In genomic region chr4:47733506-47733905, GRCh38 we compare ENCODE assay signal across 28 cellular contexts.
"Had no signal": no experiment of that assay in that cellular context is flagged by ENCODE, and none has a peak within 500 bp of the region (broad histone marks: within the 10 kb centered on the region; RNA-seq: fewer than 3 reads in every experiment).

No MANE protein-coding gene starts in this region.

- H3K9me3 ChIP-seq: esophagus muscularis mucosa, left lung, right lobe of liver, thoracic aorta had no signal

- H3K27me3 Mint-ChIP-seq: stimulated activated naive CD8-positive, alpha-beta T cell treated with anti-CD3 and anti-CD28 coated beads, Interleukin-15, Interleukin-2, amounts not matched to agents 100 ng/mL and 50 ng/mL, for 24 hours had no signal

- H3K4me3 ChIP-seq: esophagus muscularis mucosa, heart right ventricle, left lung, neural progenitor cell, right lobe of liver, thoracic aorta had no signal

- H3K36me3 ChIP-seq: esophagus muscularis mucosa, heart right ventricle, left lung, neural progenitor cell, right lobe of liver, thoracic aorta, WERI-Rb-1 had no signal

- H3K4me1 ChIP-seq: esophagus muscularis mucosa, foreskin keratinocyte, left lung, neural progenitor cell, right lobe of liver had no signal

- DNase-seq: activated CD4-positive, alpha-beta memory T cell treated with anti-CD3 and anti-CD28 coated beads, Interleukin-2, amount 10 ng/mL, durations not matched to agents 7 days and 5 days; activated CD4-positive, alpha-beta T cell treated with anti-CD3 and anti-CD28 coated beads for 48 hours; activated CD8-positive, alpha-beta memory T cell treated with anti-CD3 and anti-CD28 coated beads, Interleukin-2, amount 50 U/mL, for 48 hours; activated naive CD8-positive, alpha-beta T cell treated with anti-CD3 and anti-CD28 coated beads, Interleukin-2, amount 50 U/mL, for 24 hours; activated T-cell treated with anti-CD3 and anti-CD28 coated beads, Interleukin-2, amount 50 U/mL, for 24 hours; dermis blood vessel endothelial cell; effector CD4-positive, alpha-beta T cell; foreskin keratinocyte; heart right ventricle; left lung; naive thymus-derived CD8-positive, alpha-beta T cell; occipital lobe; right lobe of liver; stimulated activated CD4-positive, alpha-beta T cell treated with anti-CD3 and anti-CD28 coated beads, Interleukin-12 subunit alpha, Interleukin-12 subunit beta, amount 100 ng/mL, for 4 hours; stimulated activated CD4-positive, alpha-beta T cell treated with anti-CD3 and anti-CD28 coated beads, Interleukin-4, amount 100 ng/mL, for 24 hours; T-helper 17 cell; T1000; trophoblast cell; WERI-Rb-1 had no signal

- H3K36me3 Mint-ChIP-seq: activated naive CD4-positive, alpha-beta T cell treated with anti-CD3 and anti-CD28 coated beads, Interleukin-2, amount 50 U/mL, for 24 hours; mesothelial cell of epicardium; naive thymus-derived CD8-positive, alpha-beta T cell; neural progenitor cell; stimulated activated effector memory CD8-positive, alpha-beta T cell treated with anti-CD3 and anti-CD28 coated beads, Interleukin-12 subunit alpha, Interleukin-12 subunit beta, amount 100 ng/mL, for 72 hours had no signal

- H3K27ac Mint-ChIP-seq: activated CD4-positive, alpha-beta memory T cell treated with anti-CD3 and anti-CD28 coated beads, Interleukin-2, amount 10 ng/mL, durations not matched to agents 7 days and 5 days; activated naive CD8-positive, alpha-beta T cell treated with anti-CD3 and anti-CD28 coated beads, Interleukin-2, amount 50 U/mL, for 24 hours; activated T-cell treated with anti-CD3 and anti-CD28 coated beads, Interleukin-2, amount 50 U/mL, for 24 hours; activated T-helper 2 cell treated with anti-CD3 and anti-CD28 coated beads, Interferon-gamma antibody, Interleukin-2, Interleukin-4, amounts not matched to agents 10 μg/mL and 5 μg/mL and 100 μg/mL, durations not matched to agents 14 hours and 24 hours and 36 hours; mesothelial cell of epicardium; naive thymus-derived CD8-positive, alpha-beta T cell; neural progenitor cell; stimulated activated effector memory CD8-positive, alpha-beta T cell treated with anti-CD3 and anti-CD28 coated beads, Interleukin-12 subunit alpha, Interleukin-12 subunit beta, amount 100 ng/mL, for 72 hours; stimulated activated naive CD8-positive, alpha-beta T cell treated with anti-CD3 and anti-CD28 coated beads, Interleukin-15, Interleukin-2, amounts not matched to agents 100 ng/mL and 50 ng/mL, for 24 hours; T-helper 17 cell had no signal

- H3K27me3 ChIP-seq: esophagus muscularis mucosa, left lung, neural progenitor cell, right lobe of liver had no signal

- ATAC-seq: activated CD4-positive, CD25-positive, alpha-beta regulatory T cell treated with anti-CD3 and anti-CD28 coated beads, Interleukin-2, amount 50 U/mL, for 24 hours; activated naive CD8-positive, alpha-beta T cell treated with anti-CD3 and anti-CD28 coated beads, Interleukin-2, amount 50 U/mL, for 24 hours; foreskin keratinocyte; heart right ventricle; left lung; naive thymus-derived CD8-positive, alpha-beta T cell; stimulated activated effector memory CD8-positive, alpha-beta T cell treated with anti-CD3 and anti-CD28 coated beads, Interleukin-12 subunit alpha, Interleukin-12 subunit beta, amount 100 ng/mL, for 72 hours; T-helper 17 cell had no signal

- H3K4me1 Mint-ChIP-seq: activated CD4-positive, alpha-beta memory T cell treated with anti-CD3 and anti-CD28 coated beads, Interleukin-2, amount 10 ng/mL, durations not matched to agents 7 days and 5 days; activated naive CD4-positive, alpha-beta T cell treated with anti-CD3 and anti-CD28 coated beads, Interleukin-2, amount 50 U/mL, for 24 hours; activated naive CD8-positive, alpha-beta T cell treated with anti-CD3 and anti-CD28 coated beads, Interleukin-2, amount 50 U/mL, for 24 hours; mesothelial cell of epicardium; stimulated activated effector memory CD8-positive, alpha-beta T cell treated with anti-CD3 and anti-CD28 coated beads, Interleukin-12 subunit alpha, Interleukin-12 subunit beta, amount 100 ng/mL, for 72 hours; T-helper 17 cell had no signal

- H3K9me3 Mint-ChIP-seq: activated CD4-positive, alpha-beta memory T cell treated with anti-CD3 and anti-CD28 coated beads, Interleukin-2, amount 10 ng/mL, durations not matched to agents 7 days and 5 days; activated T-helper 2 cell treated with anti-CD3 and anti-CD28 coated beads, Interferon-gamma antibody, Interleukin-2, Interleukin-4, amounts not matched to agents 10 μg/mL and 5 μg/mL and 100 μg/mL, durations not matched to agents 14 hours and 24 hours and 36 hours; stimulated activated effector memory CD8-positive, alpha-beta T cell treated with anti-CD3 and anti-CD28 coated beads, Interleukin-12 subunit alpha, Interleukin-12 subunit beta, amount 100 ng/mL, for 72 hours; stimulated activated naive CD8-positive, alpha-beta T cell treated with anti-CD3 and anti-CD28 coated beads, Interleukin-15, Interleukin-2, amounts not matched to agents 100 ng/mL and 50 ng/mL, for 24 hours had no signal

- H3K4me3 Mint-ChIP-seq: activated CD4-positive, alpha-beta memory T cell treated with anti-CD3 and anti-CD28 coated beads, Interleukin-2, amount 10 ng/mL, durations not matched to agents 7 days and 5 days; activated naive CD4-positive, alpha-beta T cell treated with anti-CD3 and anti-CD28 coated beads, Interleukin-2, amount 50 U/mL, for 24 hours; activated naive CD8-positive, alpha-beta T cell treated with anti-CD3 and anti-CD28 coated beads, Interleukin-2, amount 50 U/mL, for 24 hours; activated T-cell treated with anti-CD3 and anti-CD28 coated beads, Interleukin-2, amount 50 U/mL, for 24 hours; mesothelial cell of epicardium; naive thymus-derived CD8-positive, alpha-beta T cell; neural progenitor cell; stimulated activated effector memory CD8-positive, alpha-beta T cell treated with anti-CD3 and anti-CD28 coated beads, Interleukin-12 subunit alpha, Interleukin-12 subunit beta, amount 100 ng/mL, for 72 hours; stimulated activated naive CD8-positive, alpha-beta T cell treated with anti-CD3 and anti-CD28 coated beads, Interleukin-15, Interleukin-2, amounts not matched to agents 100 ng/mL and 50 ng/mL, for 24 hours; T-helper 17 cell had no signal

- H3K27ac ChIP-seq: esophagus muscularis mucosa, foreskin keratinocyte, left lung, neural progenitor cell, right lobe of liver, thoracic aorta, WERI-Rb-1 had no signal
